Comparison of ENCODE assay signal across 1 cellular context in the genomic region with DNA sequence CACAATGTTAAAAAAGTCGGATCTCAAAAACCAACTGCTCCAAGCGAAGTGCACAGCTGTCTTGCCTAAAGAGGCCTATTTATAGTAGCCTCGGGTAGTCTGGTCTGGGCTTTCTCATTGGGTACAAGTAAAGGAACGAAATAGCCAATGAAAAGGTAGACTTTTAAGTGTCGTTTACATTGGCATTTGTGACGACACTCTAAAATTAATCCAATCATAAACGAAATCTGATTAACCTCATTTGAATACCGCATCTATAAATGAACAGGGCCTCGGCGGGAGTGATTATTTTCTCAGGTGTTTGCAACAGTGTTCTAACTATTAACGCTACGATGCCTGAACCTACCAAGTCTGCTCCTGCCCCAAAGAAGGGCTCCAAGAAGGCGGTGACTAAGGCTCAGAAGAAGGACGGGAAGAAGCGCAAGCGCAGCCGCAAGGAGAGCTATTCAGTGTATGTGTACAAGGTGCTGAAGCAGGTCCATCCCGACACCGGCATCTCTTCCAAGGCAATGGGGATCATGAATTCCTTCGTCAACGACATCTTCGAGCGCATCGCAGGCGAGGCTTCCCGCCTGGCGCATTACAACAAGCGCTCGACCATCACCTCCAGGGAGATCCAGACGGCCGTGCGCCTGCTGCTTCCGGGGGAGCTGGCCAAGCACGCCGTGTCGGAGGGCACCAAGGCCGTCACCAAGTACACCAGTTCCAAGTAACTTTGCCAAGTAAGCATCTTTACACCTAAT.
TF ChIP-seq lines count a peak whose summit lies in the region.

No MANE protein-coding gene starts in this region.

TF ChIP-seq in HepG2, 621 proteins besides CTCF, POLR2A, EP300 and RAD21 (continued from another document and continues in another):
- TF ChIP-seq AKNA (CRISPR knock-in tag; IDR thresholded peaks at IDR 0.05; ENCODE audit: borderline replicate concordance), result peak; percentile 47; the same call in 1 of the 2 replicates
- no peak; the same call in none of the 2 replicates for TF ChIP-seq ZNF503 (CRISPR knock-in tag; IDR thresholded peaks at IDR 0.05)
- 0 out of 2 replicates have a peak, but pooled peaks have one; percentile 7 for TF ChIP-seq TBX3 (IDR thresholded peaks at IDR 0.05; ENCODE audit: borderline replicate concordance)
- no peak for TF ChIP-seq SP2 (CRISPR knock-in tag; IDR thresholded peaks at IDR 0.05)
- peak; percentile 95 for TF ChIP-seq MED1 (CRISPR knock-in tag; IDR thresholded peaks at IDR 0.05)
- TF ChIP-seq SIN3B (IDR thresholded peaks at IDR 0.05; ENCODE audit: low read length), result peak; percentile 67; the same call in 1 of the 2 replicates
- TF ChIP-seq ZGPAT (CRISPR knock-in tag; IDR thresholded peaks at IDR 0.05), result peak; percentile 86
- TF ChIP-seq ZNF326 (CRISPR knock-in tag; IDR thresholded peaks at IDR 0.05; ENCODE audit: borderline replicate concordance), result no peak
- TF ChIP-seq JDP2 (CRISPR knock-in tag; IDR thresholded peaks at IDR 0.05; ENCODE audit: borderline replicate concordance), result peak; percentile 71
- no peak for TF ChIP-seq MYNN (CRISPR knock-in tag; IDR thresholded peaks at IDR 0.05; ENCODE audit: low read depth)
- peak; percentile 50; the same call in 1 of the 2 replicates for TF ChIP-seq ZNF563 (CRISPR knock-in tag; IDR thresholded peaks at IDR 0.05)
- TF ChIP-seq, protein P1, sequence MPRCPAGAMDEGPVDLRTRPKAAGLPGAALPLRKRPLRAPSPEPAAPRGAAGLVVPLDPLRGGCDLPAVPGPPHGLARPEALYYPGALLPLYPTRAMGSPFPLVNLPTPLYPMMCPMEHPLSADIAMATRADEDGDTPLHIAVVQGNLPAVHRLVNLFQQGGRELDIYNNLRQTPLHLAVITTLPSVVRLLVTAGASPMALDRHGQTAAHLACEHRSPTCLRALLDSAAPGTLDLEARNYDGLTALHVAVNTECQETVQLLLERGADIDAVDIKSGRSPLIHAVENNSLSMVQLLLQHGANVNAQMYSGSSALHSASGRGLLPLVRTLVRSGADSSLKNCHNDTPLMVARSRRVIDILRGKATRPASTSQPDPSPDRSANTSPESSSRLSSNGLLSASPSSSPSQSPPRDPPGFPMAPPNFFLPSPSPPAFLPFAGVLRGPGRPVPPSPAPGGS (CRISPR knock-in tag; IDR thresholded peaks at IDR 0.05), result peak; percentile 61
- TF ChIP-seq ATRX (CRISPR knock-in tag; IDR thresholded peaks at IDR 0.05; ENCODE audit: borderline replicate concordance), result no peak
- TF ChIP-seq, protein P2, sequence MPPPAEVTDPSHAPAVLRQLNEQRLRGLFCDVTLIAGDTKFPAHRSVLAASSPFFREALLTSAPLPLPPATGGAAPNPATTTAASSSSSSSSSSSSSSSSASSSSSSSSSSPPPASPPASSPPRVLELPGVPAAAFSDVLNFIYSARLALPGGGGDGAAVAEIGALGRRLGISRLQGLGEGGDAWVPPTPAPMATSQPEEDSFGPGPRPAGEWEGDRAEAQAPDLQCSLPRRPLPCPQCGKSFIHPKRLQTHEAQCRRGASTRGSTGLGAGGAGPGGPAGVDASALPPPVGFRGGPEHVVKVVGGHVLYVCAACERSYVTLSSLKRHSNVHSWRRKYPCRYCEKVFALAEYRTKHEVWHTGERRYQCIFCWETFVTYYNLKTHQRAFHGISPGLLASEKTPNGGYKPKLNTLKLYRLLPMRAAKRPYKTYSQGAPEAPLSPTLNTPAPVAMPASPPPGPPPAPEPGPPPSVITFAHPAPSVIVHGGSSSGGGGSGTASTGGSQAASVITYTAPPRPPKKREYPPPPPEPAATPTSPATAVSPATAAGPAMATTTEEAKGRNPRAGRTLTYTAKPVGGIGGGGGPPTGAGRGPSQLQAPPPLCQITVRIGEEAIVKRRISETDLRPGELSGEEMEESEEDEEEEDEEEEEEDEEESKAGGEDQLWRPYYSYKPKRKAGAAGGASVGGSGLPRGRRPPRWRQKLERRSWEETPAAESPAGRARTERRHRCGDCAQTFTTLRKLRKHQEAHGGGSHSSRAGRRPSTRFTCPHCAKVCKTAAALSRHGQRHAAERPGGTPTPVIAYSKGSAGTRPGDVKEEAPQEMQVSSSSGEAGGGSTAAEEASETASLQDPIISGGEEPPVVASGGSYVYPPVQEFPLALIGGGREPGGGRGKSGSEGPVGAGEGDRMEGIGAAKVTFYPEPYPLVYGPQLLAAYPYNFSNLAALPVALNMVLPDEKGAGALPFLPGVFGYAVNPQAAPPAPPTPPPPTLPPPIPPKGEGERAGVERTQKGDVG (CRISPR knock-in tag; IDR thresholded peaks at IDR 0.05; ENCODE audit: borderline replicate concordance), result peak; percentile 50; the same call in 1 of the 2 replicates
- peak; percentile 91; the same call in 1 of the 2 replicates for TF ChIP-seq ERF (CRISPR knock-in tag; IDR thresholded peaks at IDR 0.05)
- TF ChIP-seq XRCC5 (optimal IDR thresholded peaks at IDR 0.05; ENCODE audit: low read length), result peak; percentile 52
- TF ChIP-seq, protein P3, sequence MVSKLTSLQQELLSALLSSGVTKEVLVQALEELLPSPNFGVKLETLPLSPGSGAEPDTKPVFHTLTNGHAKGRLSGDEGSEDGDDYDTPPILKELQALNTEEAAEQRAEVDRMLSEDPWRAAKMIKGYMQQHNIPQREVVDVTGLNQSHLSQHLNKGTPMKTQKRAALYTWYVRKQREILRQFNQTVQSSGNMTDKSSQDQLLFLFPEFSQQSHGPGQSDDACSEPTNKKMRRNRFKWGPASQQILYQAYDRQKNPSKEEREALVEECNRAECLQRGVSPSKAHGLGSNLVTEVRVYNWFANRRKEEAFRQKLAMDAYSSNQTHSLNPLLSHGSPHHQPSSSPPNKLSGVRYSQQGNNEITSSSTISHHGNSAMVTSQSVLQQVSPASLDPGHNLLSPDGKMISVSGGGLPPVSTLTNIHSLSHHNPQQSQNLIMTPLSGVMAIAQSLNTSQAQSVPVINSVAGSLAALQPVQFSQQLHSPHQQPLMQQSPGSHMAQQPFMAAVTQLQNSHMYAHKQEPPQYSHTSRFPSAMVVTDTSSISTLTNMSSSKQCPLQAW (CRISPR knock-in tag; IDR thresholded peaks at IDR 0.05), result peak; percentile 31
- TF ChIP-seq HOXA7 (CRISPR knock-in tag; IDR thresholded peaks at IDR 0.05), result no peak
- TF ChIP-seq CCDC6 (CRISPR knock-in tag; IDR thresholded peaks at IDR 0.05), result peak; percentile 64
- TF ChIP-seq, protein P4, sequence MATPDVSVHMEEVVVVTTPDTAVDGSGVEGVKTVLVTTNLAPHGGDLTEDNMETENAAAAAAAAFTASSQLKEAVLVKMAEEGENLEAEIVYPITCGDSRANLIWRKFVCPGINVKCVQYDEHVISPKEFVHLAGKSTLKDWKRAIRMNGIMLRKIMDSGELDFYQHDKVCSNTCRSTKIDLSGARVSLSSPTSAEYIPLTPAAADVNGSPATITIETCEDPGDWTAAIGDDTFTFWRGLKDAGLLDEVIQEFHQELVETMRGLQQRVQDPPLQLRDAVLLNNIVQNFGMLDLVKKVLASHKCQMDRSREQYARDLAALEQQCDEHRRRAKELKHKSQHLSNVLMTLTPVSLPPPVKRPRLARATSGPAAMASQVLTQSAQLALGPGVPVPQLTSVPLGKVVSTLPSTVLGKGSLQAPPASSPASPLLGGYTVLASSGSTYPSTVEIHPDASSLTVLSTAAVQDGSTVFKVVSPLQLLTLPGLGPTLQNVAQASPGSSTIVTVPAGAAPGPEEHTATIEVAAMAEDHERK (CRISPR knock-in tag; IDR thresholded peaks at IDR 0.05; ENCODE audit: low read depth), result 0 out of 2 replicates have a peak, but pooled peaks have one; percentile 35
- no peak for TF ChIP-seq ZNF33B (CRISPR knock-in tag; IDR thresholded peaks at IDR 0.05)
- TF ChIP-seq NFIB (CRISPR knock-in tag; IDR thresholded peaks at IDR 0.05; ENCODE audit: borderline replicate concordance), result no peak
- no peak for TF ChIP-seq HNRNPK (IDR thresholded peaks at IDR 0.05; ENCODE audit: low read depth, low read length, poor library complexity, severe bottlenecking)
- no peak for TF ChIP-seq ZFP82 (CRISPR knock-in tag; IDR thresholded peaks at IDR 0.05; ENCODE audit: borderline replicate concordance)
- TF ChIP-seq NAIF1 (CRISPR knock-in tag; IDR thresholded peaks at IDR 0.05; ENCODE audit: borderline replicate concordance), result peak; percentile 37; the same call in 1 of the 2 replicates
- TF ChIP-seq ZNF878 (CRISPR knock-in tag; IDR thresholded peaks at IDR 0.05), result peak; percentile 88
- TF ChIP-seq, protein P5, sequence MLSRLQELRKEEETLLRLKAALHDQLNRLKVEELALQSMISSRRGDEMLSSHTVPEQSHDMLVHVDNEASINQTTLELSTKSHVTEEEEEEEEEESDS (CRISPR knock-in tag; IDR thresholded peaks at IDR 0.05; ENCODE audit: borderline replicate concordance), result peak; percentile 62; the same call in 1 of the 2 replicates
- no peak for TF ChIP-seq ZSCAN25 (CRISPR knock-in tag; IDR thresholded peaks at IDR 0.05)
- TF ChIP-seq DDIT3 (CRISPR knock-in tag; IDR thresholded peaks at IDR 0.05), result no peak
- no peak for TF ChIP-seq ZNF260 (CRISPR knock-in tag; IDR thresholded peaks at IDR 0.05; ENCODE audit: borderline replicate concordance, low read depth)
- TF ChIP-seq BRD4 (CRISPR knock-in tag; IDR thresholded peaks at IDR 0.05), result peak; percentile 75; the same call in 1 of the 2 replicates
- TF ChIP-seq SIX1 (CRISPR knock-in tag; IDR thresholded peaks at IDR 0.05; ENCODE audit: borderline replicate concordance), result peak; percentile 67
- TF ChIP-seq ZNF670 (CRISPR knock-in tag; IDR thresholded peaks at IDR 0.05; ENCODE audit: borderline replicate concordance), result peak; percentile 91; the same call in 1 of the 2 replicates
- peak; percentile 95 for TF ChIP-seq IKZF5 (CRISPR knock-in tag; IDR thresholded peaks at IDR 0.05)
- no peak for TF ChIP-seq ZFP36 (IDR thresholded peaks at IDR 0.05; ENCODE audit: borderline replicate concordance, low read depth, low read length, partially characterized antibody)
- TF ChIP-seq ZNF232 (CRISPR knock-in tag; IDR thresholded peaks at IDR 0.05; ENCODE audit: borderline replicate concordance), result peak; percentile 82; the same call in 1 of the 2 replicates
